19 cellular contexts compared by ENCODE assay signal in genomic region chr22:38296372-38296771, GRCh38.
"Had no signal": no experiment of that assay in that cellular context is flagged by ENCODE, and none has a peak within 500 bp of the region (broad histone marks: within the 10 kb centered on the region; RNA-seq: fewer than 3 reads in every experiment).

No MANE protein-coding gene starts in this region.

- H3K27ac ChIP-seq: neutrophil had no signal

- H3K27me3 Mint-ChIP-seq: activated CD4-positive, alpha-beta T cell treated with anti-CD3 and anti-CD28 coated beads, Interleukin-2, amount 10 ng/mL, durations not matched to agents 7 days and 5 days; naive thymus-derived CD8-positive, alpha-beta T cell had no signal

- H3K4me3 Mint-ChIP-seq: activated CD4-positive, alpha-beta T cell treated with anti-CD3 and anti-CD28 coated beads, Interleukin-2, amount 10 ng/mL, durations not matched to agents 7 days and 5 days; brain; naive thymus-derived CD8-positive, alpha-beta T cell; stimulated activated effector memory CD8-positive, alpha-beta T cell treated with anti-CD3 and anti-CD28 coated beads, Interleukin-12 subunit alpha, Interleukin-12 subunit beta, amount 100 ng/mL, for 72 hours; T-helper 1 cell treated with Interleukin-12 subunit alpha and Interleukin-12 subunit beta and Interleukin-4 antibody, amounts not matched to agents 30 μg/mL and 1 μg/mL, for 36 hours had no signal

- H3K9me3 Mint-ChIP-seq: activated CD4-positive, alpha-beta T cell treated with anti-CD3 and anti-CD28 coated beads, Interleukin-2, amount 10 ng/mL, durations not matched to agents 7 days and 5 days; brain; naive thymus-derived CD8-positive, alpha-beta T cell; stimulated activated effector memory CD8-positive, alpha-beta T cell treated with anti-CD3 and anti-CD28 coated beads, Interleukin-12 subunit alpha, Interleukin-12 subunit beta, amount 100 ng/mL, for 72 hours; T-helper 1 cell treated with Interleukin-12 subunit alpha and Interleukin-12 subunit beta and Interleukin-4 antibody, amounts not matched to agents 30 μg/mL and 1 μg/mL, for 36 hours had no signal

- H3K27ac Mint-ChIP-seq: activated CD4-positive, alpha-beta T cell treated with anti-CD3 and anti-CD28 coated beads, Interleukin-2, amount 10 ng/mL, durations not matched to agents 7 days and 5 days; stimulated activated effector memory CD8-positive, alpha-beta T cell treated with anti-CD3 and anti-CD28 coated beads, Interleukin-12 subunit alpha, Interleukin-12 subunit beta, amount 100 ng/mL, for 72 hours; T-helper 1 cell treated with Interleukin-12 subunit alpha and Interleukin-12 subunit beta and Interleukin-4 antibody, amounts not matched to agents 30 μg/mL and 1 μg/mL, for 36 hours had no signal

- H3K27me3 ChIP-seq: esophagus squamous epithelium, neutrophil had no signal

- H3K4me1 Mint-ChIP-seq: activated CD4-positive, alpha-beta T cell treated with anti-CD3 and anti-CD28 coated beads, Interleukin-2, amount 10 ng/mL, durations not matched to agents 7 days and 5 days; brain; naive thymus-derived CD8-positive, alpha-beta T cell; stimulated activated effector memory CD8-positive, alpha-beta T cell treated with anti-CD3 and anti-CD28 coated beads, Interleukin-12 subunit alpha, Interleukin-12 subunit beta, amount 100 ng/mL, for 72 hours had no signal

- H3K4me2 ChIP-seq: smooth muscle cell had no signal

- FAIRE-seq: TTC549 had no signal

- H3K9me3 ChIP-seq: esophagus squamous epithelium, mucosa of descending colon, neutrophil had no signal

- DNase-seq: activated CD4-positive, alpha-beta T cell treated with anti-CD3 and anti-CD28 coated beads, Interleukin-2, amount 10 ng/mL, durations not matched to agents 7 days and 5 days; activated CD4-positive, CD25-positive, alpha-beta regulatory T cell; activated naive CD4-positive, alpha-beta T cell treated with anti-CD3 and anti-CD28 coated beads, Interleukin-2, amount 50 U/mL, for 16 hours; activated T-cell treated with anti-CD3 and anti-CD28 coated beads for 4 hours; cerebellar nuclear complex; dermis blood vessel endothelial cell; esophagus squamous epithelium; head of caudate nucleus; left colon; mucosa of descending colon; naive thymus-derived CD8-positive, alpha-beta T cell; posterior cingulate gyrus; right cardiac atrium had no signal

- ATAC-seq: left colon; mucosa of descending colon; naive thymus-derived CD8-positive, alpha-beta T cell; right cardiac atrium; stimulated activated effector memory CD8-positive, alpha-beta T cell treated with anti-CD3 and anti-CD28 coated beads, Interleukin-12 subunit alpha, Interleukin-12 subunit beta, amount 100 ng/mL, for 72 hours had no signal

- H3K4me3 ChIP-seq: esophagus squamous epithelium, mucosa of descending colon, smooth muscle cell had no signal
